ENCODE assay signal across 12 cellular contexts in the genomic region with DNA sequence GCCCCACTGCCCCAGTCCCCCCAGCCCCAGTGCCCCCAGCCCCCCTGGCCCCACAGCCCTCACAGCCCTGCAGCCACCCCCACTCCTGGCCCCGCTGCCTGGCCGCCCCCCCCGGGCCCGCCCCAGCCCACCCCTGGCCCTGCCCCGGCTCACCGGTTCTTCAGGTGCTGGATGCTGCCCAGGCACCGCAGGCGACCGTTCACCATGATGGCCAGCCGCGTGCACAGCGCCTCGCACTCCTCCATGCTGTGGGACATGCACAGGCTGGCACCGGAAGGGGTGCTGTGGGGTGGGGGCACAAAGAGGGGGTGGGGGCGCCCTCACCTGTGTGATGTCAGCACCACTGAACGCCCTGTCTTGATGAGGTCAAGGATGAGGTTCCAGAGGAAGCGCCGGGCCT. TPM values are rescaled to one million over a fixed set of nuclear protein-coding genes. Genes with fewer than 3 reads are reported as not detected.
"Had no signal": no experiment of that assay in that cellular context is flagged by ENCODE, and none has a peak within 500 bp of the region (broad histone marks: within the 10 kb centered on the region; RNA-seq: fewer than 3 reads in every experiment).

No MANE protein-coding gene starts in this region.

- H2AFZ ChIP-seq: GM23248, GM23338 had no signal

- H3K4me3 ChIP-seq: GM23248, GM23338, HAP-1 had no signal

- H3K36me3 ChIP-seq: HAP-1 had no signal

- H3K27ac ChIP-seq: GM23248 had no signal

- H3K4me2 ChIP-seq: GM23338 had no signal

- H3K9me3 Mint-ChIP-seq: HFFc6 had no signal

- H3K4me1 Mint-ChIP-seq: GM23338, H9 had no signal

- H3K27ac Mint-ChIP-seq: GM23338, H9, HFFc6 had no signal

- H3K9ac ChIP-seq: GM23248 had no signal

- H3K4me1 ChIP-seq: HAP-1 had no signal

- ATAC-seq: GM23338, HCT116 had no signal

- H3K4me3 Mint-ChIP-seq: GM23338, H9, HFFc6 had no signal

- FAIRE-seq: H1, H54 had no signal

- DNase-seq: GM23248, GOT3, H7, H9, HCEC 1CT, HFFc6 had no signal

RNA-seq across cellular contexts. Expression of a gene that starts 12.8 kb away (rescaled TPM):
- total RNA-seq: H1, H7 had no signal

RNA-seq across cellular contexts. Expression of a gene that starts 22.7 kb away (rescaled TPM):
- total RNA-seq: GM23248, GM23338, H1, H4, H7, H9, HFFc6 had no signal
- polyA plus RNA-seq: GM23248, GM23338, H1 had no signal

RNA-seq across cellular contexts. Expression of a gene that starts 26.4 kb away (rescaled TPM):
- total RNA-seq: GM23248, GM23338, H1, H4, HFFc6 had no signal
- polyA plus RNA-seq: GM23248 had no signal
